In genomic region chr1:225919906-225920305, GRCh38 we compare ENCODE assay signal across 1 cellular context.
TF ChIP-seq lines count a peak whose summit lies in the region.

No MANE protein-coding gene starts in this region.

TF ChIP-seq in SK-N-SH, 30 proteins besides CTCF, POLR2A, EP300 and RAD21:
- TF ChIP-seq ELF1 (IDR thresholded peaks at IDR 0.05) = no peak
- peak; percentile 86 for TF ChIP-seq CHD2 (IDR thresholded peaks at IDR 0.05; ENCODE audit: low read length, partially characterized antibody)
- no peak for TF ChIP-seq FOSL2 (IDR thresholded peaks at IDR 0.05; ENCODE audit: borderline replicate concordance, low read depth)
- TF ChIP-seq TEAD4 (IDR thresholded peaks at IDR 0.05; ENCODE audit: borderline replicate concordance, insufficient read depth) = no peak
- TF ChIP-seq IRF3 (IDR thresholded peaks at IDR 0.05; ENCODE audit: low read depth, low read length) = no peak
- TF ChIP-seq MXI1 (IDR thresholded peaks at IDR 0.05; ENCODE audit: low read depth, low read length) = peak; percentile 46
- no peak for TF ChIP-seq YY1 (IDR thresholded peaks at IDR 0.05; ENCODE audit: low read depth)
- no peak for TF ChIP-seq USF2 (IDR thresholded peaks at IDR 0.05; ENCODE audit: borderline replicate concordance, low read depth, low read length)
- TF ChIP-seq RXRA (IDR thresholded peaks at IDR 0.05; ENCODE audit: borderline replicate concordance, low read depth) = no peak
- TF ChIP-seq JUND (IDR thresholded peaks at IDR 0.05) = no peak
- no peak for TF ChIP-seq EZH2phosphoT487 (IDR thresholded peaks at IDR 0.05; ENCODE audit: borderline replicate concordance, low read depth)
- TF ChIP-seq GABPA (IDR thresholded peaks at IDR 0.05; ENCODE audit: low read depth) = 0 out of 2 replicates have a peak, but pooled peaks have one; percentile 15
- TF ChIP-seq MAX (IDR thresholded peaks at IDR 0.05; ENCODE audit: low read depth) = no peak
- no peak for TF ChIP-seq SIN3A (IDR thresholded peaks at IDR 0.05; ENCODE audit: borderline replicate concordance, low read depth, low read length)
- TF ChIP-seq POLR2AphosphoS5 (IDR thresholded peaks at IDR 0.05; ENCODE audit: low read depth, low read length) = no peak; the same call in 1 of the 2 replicates
- TF ChIP-seq TAF1 (IDR thresholded peaks at IDR 0.05; ENCODE audit: borderline replicate concordance, low read depth, low read length) = no peak
- TF ChIP-seq NFIC (IDR thresholded peaks at IDR 0.05; ENCODE audit: borderline replicate concordance) = peak; percentile 83
- no peak for TF ChIP-seq FOXM1 (IDR thresholded peaks at IDR 0.05; ENCODE audit: low read depth)
- TF ChIP-seq SMC3 (IDR thresholded peaks at IDR 0.05; ENCODE audit: low read depth, low read length) = no peak
- 0 out of 2 replicates have a peak, but pooled peaks have one; percentile 18 for TF ChIP-seq FOXJ3 (CRISPR knock-in tag; IDR thresholded peaks at IDR 0.05)
- TF ChIP-seq REST (IDR thresholded peaks at IDR 0.05; ENCODE audit: low read depth, low read length) = no peak
- TF ChIP-seq RFX5 (IDR thresholded peaks at IDR 0.05; ENCODE audit: low read length) = peak; percentile 21; the same call in 1 of the 2 replicates
- TF ChIP-seq NRF1 (IDR thresholded peaks at IDR 0.05; ENCODE audit: low read depth, low read length) = no peak
- TF ChIP-seq GATA2 (CRISPR knock-in tag; IDR thresholded peaks at IDR 0.05) = no peak
- TF ChIP-seq TCF12 (IDR thresholded peaks at IDR 0.05) = no peak
- TF ChIP-seq RCOR1 (IDR thresholded peaks at IDR 0.05; ENCODE audit: low read length) = peak; percentile 53; the same call in 1 of the 2 replicates
- TF ChIP-seq, protein P1, sequence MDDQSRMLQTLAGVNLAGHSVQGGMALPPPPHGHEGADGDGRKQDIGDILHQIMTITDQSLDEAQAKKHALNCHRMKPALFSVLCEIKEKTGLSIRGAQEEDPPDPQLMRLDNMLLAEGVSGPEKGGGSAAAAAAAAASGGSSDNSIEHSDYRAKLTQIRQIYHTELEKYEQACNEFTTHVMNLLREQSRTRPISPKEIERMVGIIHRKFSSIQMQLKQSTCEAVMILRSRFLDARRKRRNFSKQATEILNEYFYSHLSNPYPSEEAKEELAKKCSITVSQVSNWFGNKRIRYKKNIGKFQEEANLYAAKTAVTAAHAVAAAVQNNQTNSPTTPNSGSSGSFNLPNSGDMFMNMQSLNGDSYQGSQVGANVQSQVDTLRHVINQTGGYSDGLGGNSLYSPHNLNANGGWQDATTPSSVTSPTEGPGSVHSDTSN (IDR thresholded peaks at IDR 0.05) = peak; percentile 46
- no peak for TF ChIP-seq MEF2A (IDR thresholded peaks at IDR 0.05; ENCODE audit: borderline replicate concordance, low read depth)
- TF ChIP-seq ZBTB33 (IDR thresholded peaks at IDR 0.05; ENCODE audit: borderline replicate concordance, low read depth) = no peak
- TF ChIP-seq USF1 (IDR thresholded peaks at IDR 0.05; ENCODE audit: borderline replicate concordance, low read depth) = no peak
TF ChIP-seq in SK-N-SH: peak in this region for 8.
